ENCODE assay signal across 16 cellular contexts in the genomic region with DNA sequence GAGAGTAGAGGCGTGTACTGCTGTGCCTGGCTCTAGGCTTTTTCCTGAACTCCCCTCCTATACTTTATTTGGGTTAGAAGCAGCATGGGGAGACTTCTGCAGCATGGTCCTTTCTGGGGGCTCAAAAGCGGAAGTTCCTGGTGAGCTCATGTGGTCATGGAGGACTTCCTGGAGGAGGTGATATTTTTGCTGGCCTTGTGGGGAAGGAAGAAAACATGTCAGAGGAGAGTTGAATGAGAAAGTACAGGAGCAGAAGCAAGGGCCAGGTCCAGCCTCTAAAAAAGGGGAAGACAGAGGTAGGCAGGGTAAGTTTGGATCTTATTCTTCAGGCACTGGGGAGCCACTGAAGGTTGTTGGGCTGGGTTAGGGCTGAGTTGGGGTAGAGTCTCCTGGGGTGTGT.
"Had no signal": no experiment of that assay in that cellular context is flagged by ENCODE, and none has a peak within 500 bp of the region (broad histone marks: within the 10 kb centered on the region; RNA-seq: fewer than 3 reads in every experiment).

No MANE protein-coding gene starts in this region.

- H3K9me3 Mint-ChIP-seq: activated naive CD8-positive, alpha-beta T cell treated with anti-CD3 and anti-CD28 coated beads, Interleukin-2, amount 10 ng/mL, durations not matched to agents 7 days and 5 days had no signal

- H3K27ac Mint-ChIP-seq: activated naive CD8-positive, alpha-beta T cell treated with anti-CD3 and anti-CD28 coated beads, Interleukin-2, amount 10 ng/mL, durations not matched to agents 7 days and 5 days had no signal

- H3K9me3 ChIP-seq: lower lobe of right lung, ovary, stomach, testis had no signal

- H3K4me3 Mint-ChIP-seq: activated naive CD8-positive, alpha-beta T cell treated with anti-CD3 and anti-CD28 coated beads, Interleukin-2, amount 10 ng/mL, durations not matched to agents 7 days and 5 days; brain had no signal

- H3K27me3 ChIP-seq: foreskin keratinocyte, ovary, stomach, testis had no signal

- DNase-seq: activated CD4-positive, alpha-beta T cell treated with anti-CD3 and anti-CD28 coated beads for 1 hour; activated CD4-positive, alpha-beta T cell treated with anti-CD3 and anti-CD28 coated beads, Interleukin-2, amount 50 U/mL, for 4 hours; activated naive CD4-positive, alpha-beta T cell; activated naive CD8-positive, alpha-beta T cell treated with anti-CD3 and anti-CD28 coated beads, Interleukin-2, amount 10 ng/mL, durations not matched to agents 7 days and 5 days; activated T-cell treated with anti-CD3 and anti-CD28 coated beads for 4 hours; central memory CD4-positive, alpha-beta T cell; cortex of kidney; effector CD4-positive, alpha-beta T cell; foreskin keratinocyte; left colon; lower lobe of right lung; ovary; stomach; testis had no signal

- H3K4me1 Mint-ChIP-seq: activated naive CD8-positive, alpha-beta T cell treated with anti-CD3 and anti-CD28 coated beads, Interleukin-2, amount 10 ng/mL, durations not matched to agents 7 days and 5 days; brain had no signal

- H3K27ac ChIP-seq: foreskin keratinocyte, lower lobe of right lung, ovary, stomach, testis had no signal

- ATAC-seq: foreskin keratinocyte, left colon, lower lobe of right lung, sciatic nerve had no signal

- H3K4me3 ChIP-seq: lower lobe of right lung, ovary, stomach, testis had no signal

- H3K27me3 Mint-ChIP-seq: activated naive CD8-positive, alpha-beta T cell treated with anti-CD3 and anti-CD28 coated beads, Interleukin-2, amount 10 ng/mL, durations not matched to agents 7 days and 5 days; brain had no signal

- H3K36me3 ChIP-seq: lower lobe of right lung, ovary had no signal

- H3K36me3 Mint-ChIP-seq: activated naive CD8-positive, alpha-beta T cell treated with anti-CD3 and anti-CD28 coated beads, Interleukin-2, amount 10 ng/mL, durations not matched to agents 7 days and 5 days had no signal
